8 cellular contexts compared by ENCODE assay signal in genomic region chr4:3369781-3370660, GRCh38.
DNase-seq lines count a peak whose midpoint lies in the region; ATAC-seq and TF ChIP-seq lines count a peak whose summit lies in the region.

No MANE protein-coding gene starts in this region.

- H3K27ac ChIP-seq in RWPE1 (peak overlapping the region; percentile 52), coronary artery (no peak overlapping the region), uterus (peak overlapping the region in 1 of 2 donors; percentile 15)

- H3K36me3 Mint-ChIP-seq in memory B cell = no peaks in the 10 kb centered on the region

- H3K4me1 ChIP-seq in uterus = peaks cover 0 to 15% of the 10 kb centered on the region in 2 donors

- H3K4me3 ChIP-seq in coronary artery = peak overlapping the region; percentile 56
- no peak overlapping the region for H3K4me3 ChIP-seq in uterus

- no peaks in the 10 kb centered on the region for H3K9me3 Mint-ChIP-seq in memory B cell

- no peak for ATAC-seq in memory B cell (ENCODE audit: low read depth)

- no peaks in the 10 kb centered on the region for H3K36me3 ChIP-seq in uterus

- H3K4me1 Mint-ChIP-seq in memory B cell = peaks cover 22% of the 10 kb centered on the region

- peak overlapping the region; percentile 36 for H3K4me3 Mint-ChIP-seq in memory B cell

- TF ChIP-seq POLR2A in uterus (IDR thresholded peaks at IDR 0.05) = no peak

- H3K27me3 ChIP-seq in uterus = no peaks in the 10 kb centered on the region

- in situ Hi-C loops in GM13977 (cut with MboI; ENCODE audit: low pct_unique_long_range_greater_than_20kb, low sequenced_read_pairs, unreplicated experiment) = no loop called here

- no peaks in the 10 kb centered on the region for H3K9me3 ChIP-seq in uterus

- DNase-seq in stimulated activated naive CD4-positive, alpha-beta T cell (lab: John Stamatoyannopoulos, UW) = peak in 5 of 6 experiments; percentile 26 to 64 (median 59)
- no peak for DNase-seq in stimulated activated naive CD4-positive, alpha-beta T cell treated with Interleukin-2 at 50 U/mL for 16 hours (lab: John Stamatoyannopoulos, UW)
- DNase-seq in RWPE1 (ENCODE audit: low spot score) = no peak
- DNase-seq in coronary artery (ENCODE audit: low spot score) = peak; percentile 54
- DNase-seq in memory B cell (ENCODE audit: low spot score in 2 of 2) = no peak
- peak; percentile 51 to 56 for DNase-seq in uterus
- no peak for DNase-seq in GM13977 (ENCODE audit: low spot score)
- no peak for DNase-seq in COLO668 (lab: John Stamatoyannopoulos, UW; ENCODE audit: unreplicated experiment)

- no peak overlapping the region for H3K27ac Mint-ChIP-seq in memory B cell

- POLR2A ChIA-PET in RWPE1 (lab: Yijun Ruan, JAX; ENCODE audit: low non-redundant PET) = no interaction called here

- H3K27me3 Mint-ChIP-seq in memory B cell = peaks cover 4% of the 10 kb centered on the region

- TF ChIP-seq CTCF in RWPE1 (conservative IDR thresholded peaks at IDR 0.05; ENCODE audit: low read depth) (no peak), coronary artery (IDR thresholded peaks at IDR 0.05) (no peak), uterus (IDR thresholded peaks at IDR 0.05) (peak in 1 of 4 experiments; percentile 3), GM13977 (IDR thresholded peaks at IDR 0.05; ENCODE audit: extremely low read depth, insufficient read depth, missing control alignments) (no peak)

- CTCF ChIA-PET in RWPE1 (lab: Yijun Ruan, JAX) = interaction anchor here (0.8 kb wide), 1 partner anchor 15 kb away, joined by 3 read pairs; no protein-coding TSS in a partner anchor

- intact Hi-C loops in uterus (cut with DNase I; ENCODE audit: low total_unique reads) = no loop called here

Comparison
In these comparisons a context has a peak if more than half of its experiments do, and no peak if none do; other contexts are left out.
1. DNase-seq: peak in stimulated activated naive CD4-positive, alpha-beta T cell (5 of 6), coronary artery (single experiment) and uterus (2 of 2); none in stimulated activated naive CD4-positive, alpha-beta T cell treated with Interleukin-2 at 50 U/mL for 16 hours (single experiment), RWPE1 (single experiment), memory B cell (0 of 2), GM13977 (single experiment) and COLO668 (single experiment).